Comparison of ENCODE assay signal across 27 cellular contexts in the genomic region with DNA sequence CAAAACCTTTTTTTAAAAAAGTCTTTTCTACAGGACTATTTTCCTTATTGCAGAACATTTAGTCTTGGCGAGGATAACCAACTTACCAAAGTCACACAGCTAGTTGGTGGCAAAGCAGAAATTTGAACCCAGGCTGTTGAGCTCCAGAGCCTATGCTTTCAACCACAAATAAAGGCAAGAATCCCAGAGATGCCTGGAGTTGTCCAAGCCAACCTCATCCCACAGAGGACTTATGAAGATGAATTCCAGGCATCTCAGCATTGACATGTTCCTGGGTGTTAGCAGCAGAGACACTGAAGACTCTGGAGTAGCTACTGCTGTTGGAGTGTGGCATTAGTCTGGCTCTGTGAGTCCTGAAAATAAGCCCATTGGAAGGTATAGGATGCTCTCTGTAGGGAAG.
"Had no signal": no experiment of that assay in that cellular context is flagged by ENCODE, and none has a peak within 500 bp of the region (broad histone marks: within the 10 kb centered on the region; RNA-seq: fewer than 3 reads in every experiment).

No MANE protein-coding gene starts in this region.

- H3K9me3 Mint-ChIP-seq: activated CD4-positive, alpha-beta memory T cell treated with anti-CD3 and anti-CD28 coated beads for 36 hours; central memory CD8-positive, alpha-beta T cell; dendritic cell treated with granulocyte-macrophage colony-stimulating factor and Interleukin-4, amounts not matched to agents 40 ng/mL and 50 ng/mL, for 4 days had no signal

- H3K4me3 ChIP-seq: coronary artery, dorsolateral prefrontal cortex, gastroesophageal sphincter had no signal

- H3K27me3 Mint-ChIP-seq: activated CD4-positive, alpha-beta memory T cell treated with anti-CD3 and anti-CD28 coated beads for 36 hours; activated CD4-positive, alpha-beta T cell treated with anti-CD3 and anti-CD28 coated beads for 36 hours; activated CD8-positive, alpha-beta memory T cell treated with anti-CD3 and anti-CD28 coated beads, Interleukin-2, amount 10 ng/mL, durations not matched to agents 7 days and 5 days; activated naive CD8-positive, alpha-beta T cell; central memory CD8-positive, alpha-beta T cell; dendritic cell treated with granulocyte-macrophage colony-stimulating factor and Interleukin-4, amounts not matched to agents 40 ng/mL and 50 ng/mL, for 4 days had no signal

- H3K27me3 ChIP-seq: brain microvascular endothelial cell, dorsolateral prefrontal cortex, gastroesophageal sphincter had no signal

- H3K36me3 ChIP-seq: brain microvascular endothelial cell, gastroesophageal sphincter had no signal

- DNase-seq: activated CD4-positive, alpha-beta memory T cell treated with anti-CD3 and anti-CD28 coated beads for 36 hours; activated CD4-positive, alpha-beta T cell treated with anti-CD3 and anti-CD28 coated beads for 36 hours; activated CD4-positive, CD25-positive, alpha-beta regulatory T cell; activated CD4-positive, CD25-positive, alpha-beta regulatory T cell treated with anti-CD3 and anti-CD28 coated beads, Interleukin-2, amount 50 U/mL, for 72 hours; activated CD8-positive, alpha-beta memory T cell treated with anti-CD3 and anti-CD28 coated beads, Interleukin-2, amount 10 ng/mL, durations not matched to agents 7 days and 5 days; activated CD8-positive, alpha-beta memory T cell treated with anti-CD3 and anti-CD28 coated beads, Interleukin-2, amount 50 U/mL, for 4 hours; activated CD8-positive, alpha-beta T cell treated with anti-CD3 and anti-CD28 coated beads, Interleukin-2, amount 10 ng/mL, durations not matched to agents 7 days and 5 days; activated effector memory CD4-positive, alpha-beta T cell treated with Interleukin-2 at 50 U/mL for 16 hours; activated gamma-delta T cell treated with Interleukin-2 at 50 U/mL for 16 hours; activated naive CD4-positive, alpha-beta T cell treated with anti-CD3 and anti-CD28 coated beads, Interleukin-2, amount 50 U/mL, for 16 hours; activated naive CD4-positive, alpha-beta T cell treated with Interleukin-2 at 50 U/mL for 16 hours; activated T-cell treated with anti-CD3 and anti-CD28 coated beads, Interleukin-2, amount 50 U/mL, for 1 hour; activated T-cell treated with anti-CD3 and anti-CD28 coated beads, Interleukin-2, amount 50 U/mL, for 48 hours; amniotic stem cell; anterior cingulate cortex; brain microvascular endothelial cell; dorsolateral prefrontal cortex; effector memory CD4-positive, alpha-beta T cell; endodermal cell; foreskin melanocyte; T-helper 2 cell had no signal

- H3K9me3 ChIP-seq: gastroesophageal sphincter had no signal

- H3K36me3 Mint-ChIP-seq: activated CD4-positive, alpha-beta memory T cell treated with anti-CD3 and anti-CD28 coated beads for 36 hours had no signal

- H3K27ac Mint-ChIP-seq: activated CD4-positive, alpha-beta memory T cell treated with anti-CD3 and anti-CD28 coated beads for 36 hours; activated CD8-positive, alpha-beta memory T cell treated with anti-CD3 and anti-CD28 coated beads, Interleukin-2, amount 10 ng/mL, durations not matched to agents 7 days and 5 days; activated CD8-positive, alpha-beta T cell treated with anti-CD3 and anti-CD28 coated beads, Interleukin-2, amount 10 ng/mL, durations not matched to agents 7 days and 5 days; activated naive CD8-positive, alpha-beta T cell; dendritic cell treated with granulocyte-macrophage colony-stimulating factor and Interleukin-4, amounts not matched to agents 40 ng/mL and 50 ng/mL, for 4 days; endodermal cell had no signal

- H3K4me3 Mint-ChIP-seq: activated CD4-positive, alpha-beta memory T cell treated with anti-CD3 and anti-CD28 coated beads for 36 hours; activated CD4-positive, alpha-beta T cell treated with anti-CD3 and anti-CD28 coated beads for 36 hours; activated CD8-positive, alpha-beta memory T cell treated with anti-CD3 and anti-CD28 coated beads, Interleukin-2, amount 10 ng/mL, durations not matched to agents 7 days and 5 days; activated CD8-positive, alpha-beta T cell treated with anti-CD3 and anti-CD28 coated beads, Interleukin-2, amount 10 ng/mL, durations not matched to agents 7 days and 5 days; activated naive CD8-positive, alpha-beta T cell; central memory CD8-positive, alpha-beta T cell; dendritic cell treated with granulocyte-macrophage colony-stimulating factor and Interleukin-4, amounts not matched to agents 40 ng/mL and 50 ng/mL, for 4 days; endodermal cell had no signal

- H3K27ac ChIP-seq: brain microvascular endothelial cell, coronary artery, dorsolateral prefrontal cortex, gastroesophageal sphincter had no signal

- ATAC-seq: activated CD4-positive, alpha-beta T cell treated with anti-CD3 and anti-CD28 coated beads for 36 hours; activated CD8-positive, alpha-beta memory T cell treated with anti-CD3 and anti-CD28 coated beads, Interleukin-2, amount 10 ng/mL, durations not matched to agents 7 days and 5 days; activated CD8-positive, alpha-beta T cell treated with anti-CD3 and anti-CD28 coated beads, Interleukin-2, amount 10 ng/mL, durations not matched to agents 7 days and 5 days; esophagus mucosa; gastroesophageal sphincter had no signal
